Comparison of ENCODE assay signal across 13 cellular contexts in the genomic region with DNA sequence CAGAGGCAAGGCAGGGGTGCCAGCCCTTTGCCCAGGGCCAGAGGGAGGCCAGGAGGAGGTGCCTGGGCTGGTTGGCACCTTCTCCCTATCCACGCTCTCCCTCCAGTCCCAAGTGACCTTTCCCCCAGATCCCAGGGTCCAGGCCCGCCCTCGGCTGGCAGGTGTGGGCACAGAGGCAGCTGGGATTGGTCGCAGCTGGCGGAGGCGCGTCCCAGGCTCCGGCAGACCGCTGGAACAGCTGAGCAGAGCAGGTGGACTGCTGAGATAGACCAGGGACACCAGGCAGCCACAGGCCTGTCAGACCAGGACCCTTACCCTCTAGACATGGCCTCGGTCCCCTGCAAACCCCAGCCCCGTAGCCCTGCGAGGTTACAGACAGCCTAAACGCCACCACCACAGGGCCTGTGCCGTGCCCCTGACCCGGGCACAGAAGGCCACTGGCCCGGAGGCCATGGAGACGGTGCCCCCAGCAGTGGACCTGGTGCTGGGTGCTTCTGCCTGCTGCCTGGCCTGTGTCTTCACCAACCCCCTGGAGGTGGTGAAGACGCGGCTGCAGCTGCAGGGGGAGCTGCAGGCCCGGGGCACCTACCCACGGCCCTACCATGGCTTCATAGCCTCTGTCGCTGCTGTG. TPM values are rescaled to one million over a fixed set of nuclear protein-coding genes. Genes with fewer than 3 reads are reported as not detected.
A peak's percentile ranks its signal among the peaks of the same experiment; 100 is the strongest.
DNase-seq lines count a peak whose midpoint lies in the region; ATAC-seq, FAIRE-seq and TF ChIP-seq lines count a peak whose summit lies in the region.
"Had no signal": no experiment of that assay in that cellular context is flagged by ENCODE, and none has a peak within 500 bp of the region (broad histone marks: within the 10 kb centered on the region; RNA-seq: fewer than 3 reads in every experiment).

SLC25A34 (plus strand) TSS at position 224 of the 631 bp plus-strand sequence; CDS start at position 452, 228 bp downstream.

- no peak for TF ChIP-seq CTCF in RWPE2 (IDR thresholded peaks at IDR 0.05; ENCODE audit: poor library complexity, severe bottlenecking)
- TF ChIP-seq CTCF in right atrium auricular region (IDR thresholded peaks at IDR 0.05), result no peak

- no peaks in the 10 kb centered on the region for H3K4me1 ChIP-seq in RWPE2 (ENCODE audit: insufficient read depth, poor library complexity, severe bottlenecking)
- H3K4me1 ChIP-seq in right atrium auricular region, result peaks cover 0 to 37% of the 10 kb centered on the region in 2 donors
- peaks cover 0 to 3% of the 10 kb centered on the region in 2 donors for H3K4me1 ChIP-seq in small intestine (ENCODE audit: control insufficient read depth in 2 of 2, insufficient read depth in 1 of 2, low read depth in 1 of 2, low read length in 1 of 2)

- peak; percentile 15 for ATAC-seq in RWPE2 (ENCODE audit: low read depth)

- H3K27me3 ChIP-seq in RWPE2 (ENCODE audit: insufficient read depth, poor library complexity, severe bottlenecking) (no peaks in the 10 kb centered on the region), right atrium auricular region (no peaks in the 10 kb centered on the region), small intestine (ENCODE audit: control insufficient read depth in 2 of 2, insufficient read depth in 2 of 2, low read length in 2 of 2) (no peaks in the 10 kb centered on the region)

- no peak for FAIRE-seq in small intestine (lab: Jason Lieb, UNC)
- FAIRE-seq: endothelial cell of umbilical vein, TTC549 had no signal

- no peak within 1 kb of the TSS for H3K27ac ChIP-seq in RWPE2 (ENCODE audit: poor library complexity, severe bottlenecking)
- peak within 1 kb of the TSS; percentile 79 to 94 for H3K27ac ChIP-seq in right atrium auricular region
- peak within 1 kb of the TSS; percentile 88 to 97 for H3K27ac ChIP-seq in small intestine (ENCODE audit: low read depth in 1 of 2, low read length in 1 of 2)

- H3K9me3 ChIP-seq in RWPE2 (ENCODE audit: severe bottlenecking) (no peaks in the 10 kb centered on the region), right atrium auricular region (no peaks in the 10 kb centered on the region), small intestine (ENCODE audit: control insufficient read depth, low read depth) (no peaks in the 10 kb centered on the region)

- H3K4me3 ChIP-seq in RWPE2 (ENCODE audit: severe bottlenecking), result no peak within 1 kb of the TSS
- H3K4me3 ChIP-seq in right atrium auricular region, result peak within 1 kb of the TSS; percentile 13 to 26
- H3K4me3 ChIP-seq in small intestine (ENCODE audit: low read depth in 1 of 2, low read length in 2 of 2), result peak within 1 kb of the TSS in 1 of 2 donors; percentile 66

- peaks cover 12% of the 10 kb centered on the region for H3K36me3 ChIP-seq in RWPE2 (ENCODE audit: low read depth)
- peaks cover 40% of the 10 kb centered on the region for H3K36me3 ChIP-seq in right atrium auricular region
- peaks cover 7 to 11% of the 10 kb centered on the region in 2 donors for H3K36me3 ChIP-seq in small intestine (ENCODE audit: control insufficient read depth in 2 of 2, insufficient read depth in 2 of 2, low read length in 2 of 2)

- peak; percentile 67 for DNase-seq in HT-29 (ENCODE audit: low spot score)
- DNase-seq in RWPE2 (ENCODE audit: low spot score), result peak; percentile 65
- no peak for DNase-seq in right atrium auricular region (ENCODE audit: low spot score)
- peak; percentile 99 for DNase-seq in small intestine
- DNase-seq in NCI-H1092 treated with DMSO at 0.1 percent for 48 hours (lab: John Stamatoyannopoulos, UW), result no peak
- no peak for DNase-seq in NCI-H187 treated with DMSO at 0.1 percent for 48 hours (lab: John Stamatoyannopoulos, UW)
- DNase-seq in middle frontal gyrus (ENCODE audit: extremely low spot score, low spot score), result no peak
- no peak for DNase-seq in A172 (ENCODE audit: low spot score)
- DNase-seq: activated naive CD4-positive, alpha-beta T cell; NCI-H524 treated with DMSO at 0.1 percent for 48 hours; stimulated activated CD4-positive, alpha-beta T cell treated with anti-CD3 and anti-CD28 coated beads, Interleukin-4, amount 100 ng/mL, for 24 hours had no signal

- 18 to 61% (median 52%) methylated on average over 21 to 22 of the region's 22 CpGs for WGBS in small intestine, 3 donors

RNA-seq across cellular contexts. Expression of gene SLC25A34, which starts in this region (rescaled TPM):
- total RNA-seq in HT-29 (2014; rRNA removed; shearing (Covaris generic)), result 0.23 TPM in 1 of 2 replicates, not detected in the other
- 10 to 100 TPM in 1 of 2 donors, 1 to 10 TPM in 1; 4.2 to 16.1 TPM for total RNA-seq in right atrium auricular region
- polyA plus RNA-seq in small intestine, result 10 to 100 TPM; 10.4 to 51.2 (median 39.2) TPM
- total RNA-seq in A172 (2014; rRNA removed; shearing (Covaris generic)), result 1.1 TPM in 1 of 2 replicates, not detected in the other

Comparison
In these comparisons a context has a peak if more than half of its experiments do, and no peak if none do; other contexts are left out.
1. Peak in DNase-seq in HT-29; RNA of the gene not detected or under 1 TPM.
2. DNase-seq: peak in RWPE2 (single experiment) and small intestine (single experiment); none in right atrium auricular region (single experiment), NCI-H1092 treated with DMSO at 0.1 percent for 48 hours (single experiment), NCI-H187 treated with DMSO at 0.1 percent for 48 hours (single experiment), middle frontal gyrus (single experiment) and A172 (single experiment).